40 cellular contexts compared by ENCODE assay signal in genomic region chr16:19328364-19328763, GRCh38. TPM values are rescaled to one million over a fixed set of nuclear protein-coding genes. Genes with fewer than 3 reads are reported as not detected.
"Had no signal": no experiment of that assay in that cellular context is flagged by ENCODE, and none has a peak within 500 bp of the region (broad histone marks: within the 10 kb centered on the region; RNA-seq: fewer than 3 reads in every experiment).

No MANE protein-coding gene starts in this region.

- DNase-seq: activated effector memory CD4-positive, alpha-beta T cell treated with anti-CD3 and anti-CD28 coated beads, Interleukin-2, amount 50 U/mL, for 16 hours; activated effector memory CD4-positive, alpha-beta T cell treated with Interleukin-2 at 50 U/mL for 16 hours; activated gamma-delta T cell; activated gamma-delta T cell treated with Interleukin-2 at 50 U/mL for 16 hours; activated naive CD4-positive, alpha-beta T cell; activated naive CD4-positive, alpha-beta T cell treated with anti-CD3 and anti-CD28 coated beads for 36 hours; activated naive CD4-positive, alpha-beta T cell treated with anti-CD3 and anti-CD28 coated beads, Interleukin-2, amount 10 ng/mL, durations not matched to agents 7 days and 5 days; activated naive CD4-positive, alpha-beta T cell treated with anti-CD3 and anti-CD28 coated beads, Interleukin-2, amount 50 U/mL, for 16 hours; activated naive CD4-positive, alpha-beta T cell treated with Interleukin-2 at 50 U/mL for 16 hours; activated naive CD8-positive, alpha-beta T cell treated with anti-CD3 and anti-CD28 coated beads for 36 hours; activated naive CD8-positive, alpha-beta T cell treated with anti-CD3 and anti-CD28 coated beads, Interleukin-2, amount 10 ng/mL, durations not matched to agents 7 days and 5 days; activated naive CD8-positive, alpha-beta T cell treated with anti-CD3 and anti-CD28 coated beads, Interleukin-2, amount 50 U/mL, for 24 hours; activated T-cell treated with anti-CD3 and anti-CD28 coated beads, Interleukin-2, amount 50 U/mL, for 4 hours; activated T-cell treated with anti-CD3 and anti-CD28 coated beads, Interleukin-2, amount 50 U/mL, for 48 hours; activated T-cell treated with anti-CD3 and anti-CD28 coated beads, Interleukin-2, amount 50 U/mL, for 72 hours; adrenal gland; amniotic stem cell; amygdala; anterior cingulate cortex; aorta; body of pancreas; brain microvascular endothelial cell; caudate nucleus; central memory CD4-positive, alpha-beta T cell; cerebellar nuclear complex had no signal

- H3K4me1 Mint-ChIP-seq: activated naive CD4-positive, alpha-beta T cell treated with anti-CD3 and anti-CD28 coated beads, Interleukin-2, amount 10 ng/mL, durations not matched to agents 7 days and 5 days; activated naive CD4-positive, alpha-beta T cell treated with anti-CD3 and anti-CD28 coated beads, Interleukin-2, amount 50 U/mL, for 24 hours; activated naive CD8-positive, alpha-beta T cell treated with anti-CD3 and anti-CD28 coated beads for 36 hours; activated naive CD8-positive, alpha-beta T cell treated with anti-CD3 and anti-CD28 coated beads, Interleukin-2, amount 10 ng/mL, durations not matched to agents 7 days and 5 days; activated naive CD8-positive, alpha-beta T cell treated with anti-CD3 and anti-CD28 coated beads, Interleukin-2, amount 50 U/mL, for 24 hours; activated T-helper 17 cell treated with anti-CD3 and anti-CD28 coated beads, Interleukin-2, amount 50 U/mL, for 72 hours; central memory CD8-positive, alpha-beta T cell had no signal

- H3K36me3 ChIP-seq: adrenal gland, ascending aorta, brain microvascular endothelial cell, breast epithelium, cardiac muscle cell had no signal

- H3K27ac Mint-ChIP-seq: activated naive CD4-positive, alpha-beta T cell treated with anti-CD3 and anti-CD28 coated beads for 36 hours; activated naive CD4-positive, alpha-beta T cell treated with anti-CD3 and anti-CD28 coated beads, Interleukin-2, amount 10 ng/mL, durations not matched to agents 7 days and 5 days; activated naive CD4-positive, alpha-beta T cell treated with anti-CD3 and anti-CD28 coated beads, Interleukin-2, amount 50 U/mL, for 24 hours; activated naive CD4-positive, alpha-beta T cell treated with anti-CD3 and anti-CD28 coated beads, Interleukin-2, amount 50 U/mL, for 72 hours; activated naive CD8-positive, alpha-beta T cell; activated naive CD8-positive, alpha-beta T cell treated with anti-CD3 and anti-CD28 coated beads for 36 hours; activated naive CD8-positive, alpha-beta T cell treated with anti-CD3 and anti-CD28 coated beads, Interleukin-2, amount 10 ng/mL, durations not matched to agents 7 days and 5 days; activated naive CD8-positive, alpha-beta T cell treated with anti-CD3 and anti-CD28 coated beads, Interleukin-2, amount 50 U/mL, for 24 hours; activated T-cell treated with anti-CD3 and anti-CD28 coated beads, Interleukin-2, amount 50 U/mL, for 72 hours; activated T-helper 1 cell treated with anti-CD3 and anti-CD28 coated beads, Interleukin-12 subunit alpha, Interleukin-12 subunit beta, Interleukin-2, Interleukin-4 antibody, amounts not matched to agents 30 ng/mL and 10 ng/mL and 1 ng/mL, durations not matched to agents 14 hours and 24 hours and 36 hours; activated T-helper 17 cell treated with anti-CD3 and anti-CD28 coated beads, Interleukin-2, amount 50 U/mL, for 72 hours; activated T-helper 2 cell treated with anti-CD3 and anti-CD28 coated beads, Interferon-gamma antibody, Interleukin-2, Interleukin-4, amounts not matched to agents 10 μg/mL and 5 μg/mL and 100 μg/mL, durations not matched to agents 14 hours and 24 hours and 36 hours had no signal

- H3K4me3 ChIP-seq: adrenal gland, ascending aorta, body of pancreas, breast epithelium, cardiac muscle cell had no signal

- H3K27ac ChIP-seq: adrenal gland, ascending aorta, body of pancreas, brain microvascular endothelial cell, breast epithelium, cardiac muscle cell had no signal

- H3K9me3 ChIP-seq: adrenal gland, ascending aorta, body of pancreas, breast epithelium had no signal

- ATAC-seq: activated naive CD4-positive, alpha-beta T cell treated with anti-CD3 and anti-CD28 coated beads, Interleukin-2, amount 50 U/mL, for 72 hours; activated naive CD8-positive, alpha-beta T cell treated with anti-CD3 and anti-CD28 coated beads, Interleukin-2, amount 50 U/mL, for 24 hours; activated T-cell treated with anti-CD3 and anti-CD28 coated beads, Interleukin-2, amount 50 U/mL, for 4 hours; activated T-cell treated with anti-CD3 and anti-CD28 coated beads, Interleukin-2, amount 50 U/mL, for 72 hours; activated T-helper 17 cell treated with anti-CD3 and anti-CD28 coated beads, Interleukin-2, amount 50 U/mL, for 72 hours; body of pancreas had no signal

- H3K4me1 ChIP-seq: ascending aorta, body of pancreas, breast epithelium had no signal

- H3K9me3 Mint-ChIP-seq: activated naive CD4-positive, alpha-beta T cell treated with anti-CD3 and anti-CD28 coated beads, Interleukin-2, amount 50 U/mL, for 24 hours; activated naive CD8-positive, alpha-beta T cell treated with anti-CD3 and anti-CD28 coated beads, Interleukin-2, amount 10 ng/mL, durations not matched to agents 7 days and 5 days; activated T-cell treated with anti-CD3 and anti-CD28 coated beads, Interleukin-2, amount 50 U/mL, for 4 hours; activated T-helper 1 cell treated with anti-CD3 and anti-CD28 coated beads, Interleukin-12 subunit alpha, Interleukin-12 subunit beta, Interleukin-2, Interleukin-4 antibody, amounts not matched to agents 30 ng/mL and 10 ng/mL and 1 ng/mL, durations not matched to agents 14 hours and 24 hours and 36 hours; activated T-helper 2 cell treated with anti-CD3 and anti-CD28 coated beads, Interferon-gamma antibody, Interleukin-2, Interleukin-4, amounts not matched to agents 10 μg/mL and 5 μg/mL and 100 μg/mL, durations not matched to agents 14 hours and 24 hours and 36 hours; central memory CD8-positive, alpha-beta T cell had no signal

- H3K36me3 Mint-ChIP-seq: activated naive CD4-positive, alpha-beta T cell treated with anti-CD3 and anti-CD28 coated beads, Interleukin-2, amount 10 ng/mL, durations not matched to agents 7 days and 5 days; activated naive CD4-positive, alpha-beta T cell treated with anti-CD3 and anti-CD28 coated beads, Interleukin-2, amount 50 U/mL, for 24 hours; activated naive CD4-positive, alpha-beta T cell treated with anti-CD3 and anti-CD28 coated beads, Interleukin-2, amount 50 U/mL, for 72 hours; activated naive CD8-positive, alpha-beta T cell; activated naive CD8-positive, alpha-beta T cell treated with anti-CD3 and anti-CD28 coated beads for 36 hours; activated naive CD8-positive, alpha-beta T cell treated with anti-CD3 and anti-CD28 coated beads, Interleukin-2, amount 10 ng/mL, durations not matched to agents 7 days and 5 days; brain had no signal

- H3K4me3 Mint-ChIP-seq: activated naive CD4-positive, alpha-beta T cell treated with anti-CD3 and anti-CD28 coated beads for 36 hours; activated naive CD4-positive, alpha-beta T cell treated with anti-CD3 and anti-CD28 coated beads, Interleukin-2, amount 10 ng/mL, durations not matched to agents 7 days and 5 days; activated naive CD4-positive, alpha-beta T cell treated with anti-CD3 and anti-CD28 coated beads, Interleukin-2, amount 50 U/mL, for 24 hours; activated naive CD8-positive, alpha-beta T cell; activated naive CD8-positive, alpha-beta T cell treated with anti-CD3 and anti-CD28 coated beads for 36 hours; activated naive CD8-positive, alpha-beta T cell treated with anti-CD3 and anti-CD28 coated beads, Interleukin-2, amount 10 ng/mL, durations not matched to agents 7 days and 5 days; activated naive CD8-positive, alpha-beta T cell treated with anti-CD3 and anti-CD28 coated beads, Interleukin-2, amount 50 U/mL, for 24 hours; activated T-cell treated with anti-CD3 and anti-CD28 coated beads, Interleukin-2, amount 50 U/mL, for 4 hours; activated T-cell treated with anti-CD3 and anti-CD28 coated beads, Interleukin-2, amount 50 U/mL, for 72 hours; activated T-helper 1 cell treated with anti-CD3 and anti-CD28 coated beads, Interleukin-12 subunit alpha, Interleukin-12 subunit beta, Interleukin-2, Interleukin-4 antibody, amounts not matched to agents 30 ng/mL and 10 ng/mL and 1 ng/mL, durations not matched to agents 14 hours and 24 hours and 36 hours; activated T-helper 17 cell treated with anti-CD3 and anti-CD28 coated beads, Interleukin-2, amount 50 U/mL, for 72 hours; brain; central memory CD8-positive, alpha-beta T cell had no signal

- H3K27me3 Mint-ChIP-seq: activated naive CD4-positive, alpha-beta T cell treated with anti-CD3 and anti-CD28 coated beads, Interleukin-2, amount 10 ng/mL, durations not matched to agents 7 days and 5 days; activated naive CD8-positive, alpha-beta T cell treated with anti-CD3 and anti-CD28 coated beads, Interleukin-2, amount 50 U/mL, for 24 hours had no signal

RNA-seq across cellular contexts. Expression of gene CLEC19A, which starts 42.8 kb away (rescaled TPM):
- total RNA-seq: activated naive CD4-positive, alpha-beta T cell treated with anti-CD3 and anti-CD28 coated beads for 36 hours; activated naive CD4-positive, alpha-beta T cell treated with anti-CD3 and anti-CD28 coated beads, Interleukin-2, amount 50 U/mL, for 72 hours; activated naive CD8-positive, alpha-beta T cell treated with anti-CD3 and anti-CD28 coated beads for 36 hours; activated naive CD8-positive, alpha-beta T cell treated with anti-CD3 and anti-CD28 coated beads, Interleukin-2, amount 10 ng/mL, durations not matched to agents 7 days and 5 days; activated T-cell treated with anti-CD3 and anti-CD28 coated beads, Interleukin-2, amount 50 U/mL, for 4 hours; activated T-cell treated with anti-CD3 and anti-CD28 coated beads, Interleukin-2, amount 50 U/mL, for 72 hours; activated T-helper 1 cell treated with anti-CD3 and anti-CD28 coated beads, Interleukin-12 subunit alpha, Interleukin-12 subunit beta, Interleukin-2, Interleukin-4 antibody, amounts not matched to agents 30 ng/mL and 10 ng/mL and 1 ng/mL, durations not matched to agents 14 hours and 24 hours and 36 hours; activated T-helper 17 cell treated with anti-CD3 and anti-CD28 coated beads, Interleukin-2, amount 50 U/mL, for 72 hours; activated T-helper 2 cell treated with anti-CD3 and anti-CD28 coated beads, Interferon-gamma antibody, Interleukin-2, Interleukin-4, amounts not matched to agents 10 μg/mL and 5 μg/mL and 100 μg/mL, durations not matched to agents 14 hours and 24 hours and 36 hours; adrenal gland; aorta; ascending aorta; astrocyte; body of pancreas; bronchial epithelial cell; cardiac muscle cell; cardiac septum; chondrocyte had no signal
